13 cellular contexts compared by ENCODE assay signal in genomic region chr6:148265058-148265457, GRCh38.
"Had no signal": no experiment of that assay in that cellular context is flagged by ENCODE, and none has a peak within 500 bp of the region (broad histone marks: within the 10 kb centered on the region; RNA-seq: fewer than 3 reads in every experiment).

No MANE protein-coding gene starts in this region.

- H3K27ac ChIP-seq: left lung, tibial artery had no signal

- H3K4me1 Mint-ChIP-seq: activated naive CD8-positive, alpha-beta T cell treated with anti-CD3 and anti-CD28 coated beads for 36 hours; memory B cell had no signal

- H3K9me3 ChIP-seq: left lung, tibial artery had no signal

- H3K4me3 ChIP-seq: left lung, tibial artery had no signal

- H3K27ac Mint-ChIP-seq: activated naive CD8-positive, alpha-beta T cell treated with anti-CD3 and anti-CD28 coated beads for 36 hours; activated T-cell treated with anti-CD3 and anti-CD28 coated beads, Interleukin-2, amount 50 U/mL, for 24 hours; endodermal cell; memory B cell had no signal

- H3K36me3 Mint-ChIP-seq: activated naive CD8-positive, alpha-beta T cell treated with anti-CD3 and anti-CD28 coated beads for 36 hours; memory B cell had no signal

- H3K9me3 Mint-ChIP-seq: activated naive CD8-positive, alpha-beta T cell treated with anti-CD3 and anti-CD28 coated beads for 36 hours; activated T-cell treated with anti-CD3 and anti-CD28 coated beads, Interleukin-2, amount 50 U/mL, for 24 hours; endodermal cell; memory B cell had no signal

- H3K27me3 ChIP-seq: left lung, tibial artery had no signal

- DNase-seq: activated CD4-positive, alpha-beta T cell treated with anti-CD3 and anti-CD28 coated beads, Interleukin-2, amount 50 U/mL, for 4 hours; activated CD4-positive, CD25-positive, alpha-beta regulatory T cell treated with anti-CD3 and anti-CD28 coated beads, Interleukin-2, amount 50 U/mL, for 72 hours; activated gamma-delta T cell; activated naive CD8-positive, alpha-beta T cell treated with anti-CD3 and anti-CD28 coated beads for 36 hours; activated T-cell treated with anti-CD3 and anti-CD28 coated beads, Interleukin-2, amount 50 U/mL, for 24 hours; endodermal cell; foreskin fibroblast; left lung; stimulated activated CD4-positive, alpha-beta T cell treated with anti-CD3 and anti-CD28 coated beads, Interleukin-15, amount 100 ng/mL, for 24 hours; stimulated activated CD4-positive, alpha-beta T cell treated with anti-CD3 and anti-CD28 coated beads, Interleukin-4, amount 100 ng/mL, for 4 hours; SW 1271; tibial artery had no signal

- H3K4me1 ChIP-seq: left lung had no signal

- H3K36me3 ChIP-seq: left lung, tibial artery had no signal

- H3K4me3 Mint-ChIP-seq: activated naive CD8-positive, alpha-beta T cell treated with anti-CD3 and anti-CD28 coated beads for 36 hours; activated T-cell treated with anti-CD3 and anti-CD28 coated beads, Interleukin-2, amount 50 U/mL, for 24 hours; endodermal cell; memory B cell had no signal
